14 cellular contexts compared by ENCODE assay signal in genomic region chr5:134892282-134892681, GRCh38. TPM values are rescaled to one million over a fixed set of nuclear protein-coding genes. Genes with fewer than 3 reads are reported as not detected.
DNase-seq lines count a peak whose midpoint lies in the region; ATAC-seq and TF ChIP-seq lines count a peak whose summit lies in the region.
"Had no signal": no experiment of that assay in that cellular context is flagged by ENCODE, and none has a peak within 500 bp of the region (broad histone marks: within the 10 kb centered on the region; RNA-seq: fewer than 3 reads in every experiment).

No MANE protein-coding gene starts in this region.

- no peak overlapping the region for H3K4me3 ChIP-seq in CD4-positive, CD25-positive, alpha-beta regulatory T cell (ENCODE audit: low read depth, low read length)
- 0 out of 2 replicates have a peak overlapping the region, but pooled peaks have one; percentile 47 for H3K4me3 ChIP-seq in SK-N-MC
- H3K4me3 ChIP-seq in heart left ventricle, result no peak overlapping the region
- H3K4me3 ChIP-seq: BLaER1 treated with 17β-estradiol and CSF1 and Interleukin-3, amounts not matched to agents 10 nM and 100 nM; HAP-1 had no signal

- TF ChIP-seq CTCF in heart left ventricle (IDR thresholded peaks at IDR 0.05), result no peak

- POLR2A ChIA-PET in activated CD4-positive, alpha-beta memory T cell treated with anti-CD3 and anti-CD28 coated beads for 36 hours (lab: Charles Lee), result interaction anchor here (0.7 to 1.1 kb wide), 2 partner anchors 12 to 13 kb away, joined by 4 to 5 read pairs; partner anchors contain the start of gene PCBD2
- POLR2A ChIA-PET in activated CD4-positive, alpha-beta memory T cell treated with anti-CD3 and anti-CD28 coated beads, Interleukin-2, amount 10 ng/mL, durations not matched to agents 7 days and 5 days (lab: Charles Lee), result interaction anchor here (0.8 kb wide), 1 partner anchor 13 kb away, joined by 3 read pairs; the partner anchor contains the start of gene PCBD2

- H3K4me1 Mint-ChIP-seq in activated CD4-positive, alpha-beta memory T cell treated with anti-CD3 and anti-CD28 coated beads for 36 hours (ENCODE audit: low read depth), result peaks cover 13% of the 10 kb centered on the region
- H3K4me1 Mint-ChIP-seq in activated CD4-positive, alpha-beta memory T cell treated with anti-CD3 and anti-CD28 coated beads, Interleukin-2, amount 10 ng/mL, durations not matched to agents 7 days and 5 days, result peaks cover 3% of the 10 kb centered on the region
- H3K4me1 Mint-ChIP-seq in CD4-positive, CD25-positive, alpha-beta regulatory T cell, result peaks cover 0 to 18% (median 10%) of the 10 kb centered on the region in 4 donors
- H3K4me1 Mint-ChIP-seq in memory B cell, result peaks cover 12% of the 10 kb centered on the region

- H3K36me3 ChIP-seq in CD4-positive, CD25-positive, alpha-beta regulatory T cell (ENCODE audit: control insufficient read depth, insufficient read depth, low read length), result peaks cover 62% of the 10 kb centered on the region
- H3K36me3 ChIP-seq in SK-N-MC (ENCODE audit: insufficient read depth, low read length), result peaks cover 7% of the 10 kb centered on the region
- H3K36me3 ChIP-seq in heart left ventricle, result peaks cover 0 to 83% (median 70%) of the 10 kb centered on the region in 9 donors

- intact Hi-C loops in activated CD4-positive, alpha-beta memory T cell treated with anti-CD3 and anti-CD28 coated beads for 36 hours (cut with micrococcal nuclease), result no loop called here
- intact Hi-C loops in heart left ventricle (cut with DNase I), result no loop called here

- no peak for DNase-seq in activated CD4-positive, alpha-beta memory T cell treated with anti-CD3 and anti-CD28 coated beads for 36 hours
- no peak for DNase-seq in activated CD4-positive, alpha-beta memory T cell treated with anti-CD3 and anti-CD28 coated beads, Interleukin-2, amount 10 ng/mL, durations not matched to agents 7 days and 5 days
- no peak for DNase-seq in CD4-positive, CD25-positive, alpha-beta regulatory T cell
- DNase-seq in SK-N-MC (ENCODE audit: low read depth, low spot score) (no peak), memory B cell (ENCODE audit: low spot score in 2 of 2) (no peak), heart left ventricle (no peak)
- DNase-seq: 8988T; AML-193; CD4-positive, alpha-beta T cell; DMS79; EL had no signal

- TF ChIP-seq POLR2A in heart left ventricle (IDR thresholded peaks at IDR 0.05), result no peak

- H3K4me3 Mint-ChIP-seq in activated CD4-positive, alpha-beta memory T cell treated with anti-CD3 and anti-CD28 coated beads for 36 hours, result no peak overlapping the region
- no peak overlapping the region for H3K4me3 Mint-ChIP-seq in activated CD4-positive, alpha-beta memory T cell treated with anti-CD3 and anti-CD28 coated beads, Interleukin-2, amount 10 ng/mL, durations not matched to agents 7 days and 5 days
- no peak overlapping the region for H3K4me3 Mint-ChIP-seq in CD4-positive, CD25-positive, alpha-beta regulatory T cell
- H3K4me3 Mint-ChIP-seq in memory B cell, result no peak overlapping the region
- H3K4me3 Mint-ChIP-seq: CD4-positive, alpha-beta T cell had no signal

- H3K27ac ChIP-seq in CD4-positive, CD25-positive, alpha-beta regulatory T cell (ENCODE audit: insufficient read depth, low read length, poor library complexity, severe bottlenecking), result no peak overlapping the region
- H3K27ac ChIP-seq in SK-N-MC, result peak overlapping the region; percentile 82
- no peak overlapping the region for H3K27ac ChIP-seq in heart left ventricle
- H3K27ac ChIP-seq: BLaER1 treated with 17β-estradiol and CSF1 and Interleukin-3, amounts not matched to agents 10 nM and 100 nM had no signal

- H3K27ac Mint-ChIP-seq in activated CD4-positive, alpha-beta memory T cell treated with anti-CD3 and anti-CD28 coated beads for 36 hours, result peak overlapping the region; percentile 39
- H3K27ac Mint-ChIP-seq in activated CD4-positive, alpha-beta memory T cell treated with anti-CD3 and anti-CD28 coated beads, Interleukin-2, amount 10 ng/mL, durations not matched to agents 7 days and 5 days, result no peak overlapping the region
- H3K27ac Mint-ChIP-seq in CD4-positive, CD25-positive, alpha-beta regulatory T cell, result peak overlapping the region in 2 of 3 donors; percentile 21 to 52
- peak overlapping the region; percentile 35 for H3K27ac Mint-ChIP-seq in memory B cell
- H3K27ac Mint-ChIP-seq: CD4-positive, alpha-beta T cell had no signal

- no peaks in the 10 kb centered on the region for H3K27me3 ChIP-seq in CD4-positive, CD25-positive, alpha-beta regulatory T cell (ENCODE audit: control insufficient read depth, insufficient read depth, low read length)
- H3K27me3 ChIP-seq in heart left ventricle, result no peaks in the 10 kb centered on the region
- H3K27me3 ChIP-seq: BLaER1 treated with 17β-estradiol and CSF1 and Interleukin-3, amounts not matched to agents 10 nM and 100 nM had no signal

- H3K9me3 Mint-ChIP-seq in activated CD4-positive, alpha-beta memory T cell treated with anti-CD3 and anti-CD28 coated beads for 36 hours, result no peaks in the 10 kb centered on the region
- H3K9me3 Mint-ChIP-seq in activated CD4-positive, alpha-beta memory T cell treated with anti-CD3 and anti-CD28 coated beads, Interleukin-2, amount 10 ng/mL, durations not matched to agents 7 days and 5 days, result no peaks in the 10 kb centered on the region
- no peaks in the 10 kb centered on the region for H3K9me3 Mint-ChIP-seq in CD4-positive, CD25-positive, alpha-beta regulatory T cell
- H3K9me3 Mint-ChIP-seq in memory B cell, result no peaks in the 10 kb centered on the region
- H3K9me3 Mint-ChIP-seq: CD4-positive, alpha-beta T cell had no signal

- 89 to 97% (median 94%) methylated on average over 3 of the region's 3 CpGs for WGBS in heart left ventricle, 4 donors

- H3K4me1 ChIP-seq in CD4-positive, CD25-positive, alpha-beta regulatory T cell (ENCODE audit: control insufficient read depth, insufficient read depth, low read length, poor library complexity, severe bottlenecking), result no peaks in the 10 kb centered on the region
- no peaks in the 10 kb centered on the region for H3K4me1 ChIP-seq in heart left ventricle
- H3K4me1 ChIP-seq: BLaER1 treated with 17β-estradiol and CSF1 and Interleukin-3, amounts not matched to agents 10 nM and 100 nM; HAP-1 had no signal

- H3K9ac ChIP-seq in SK-N-MC (ENCODE audit: insufficient read length), result no peak overlapping the region
- H3K9ac ChIP-seq: BLaER1 treated with 17β-estradiol and CSF1 and Interleukin-3, amounts not matched to agents 10 nM and 100 nM had no signal

- H3K27me3 Mint-ChIP-seq in activated CD4-positive, alpha-beta memory T cell treated with anti-CD3 and anti-CD28 coated beads for 36 hours, result no peaks in the 10 kb centered on the region
- no peaks in the 10 kb centered on the region for H3K27me3 Mint-ChIP-seq in activated CD4-positive, alpha-beta memory T cell treated with anti-CD3 and anti-CD28 coated beads, Interleukin-2, amount 10 ng/mL, durations not matched to agents 7 days and 5 days
- H3K27me3 Mint-ChIP-seq in CD4-positive, CD25-positive, alpha-beta regulatory T cell, result no peaks in the 10 kb centered on the region
- H3K27me3 Mint-ChIP-seq in memory B cell, result no peaks in the 10 kb centered on the region
- H3K27me3 Mint-ChIP-seq: CD4-positive, alpha-beta T cell had no signal

- CTCF ChIA-PET in activated CD4-positive, alpha-beta memory T cell treated with anti-CD3 and anti-CD28 coated beads for 36 hours (lab: Charles Lee), result interaction anchor here (0.6 to 1.2 kb wide), 3 partner anchors 12 to 55 kb away, joined by 3 to 7 read pairs (median 3); partner anchors contain the start of gene PCBD2
- CTCF ChIA-PET in activated CD4-positive, alpha-beta memory T cell treated with anti-CD3 and anti-CD28 coated beads, Interleukin-2, amount 10 ng/mL, durations not matched to agents 7 days and 5 days (lab: Charles Lee), result interaction anchor here (1.3 kb wide), 1 partner anchor 12 kb away, joined by 4 read pairs; no protein-coding TSS in a partner anchor

- no peaks in the 10 kb centered on the region for H3K9me3 ChIP-seq in CD4-positive, CD25-positive, alpha-beta regulatory T cell (ENCODE audit: control insufficient read depth in 2 of 2, low read length in 2 of 2)
- H3K9me3 ChIP-seq in SK-N-MC (ENCODE audit: low read depth, low read length) (no peaks in the 10 kb centered on the region), heart left ventricle (peaks cover 0 to 3% (median 0%) of the 10 kb centered on the region in 12 donors)
- H3K9me3 ChIP-seq: HAP-1 had no signal

- peaks cover 14% of the 10 kb centered on the region for H3K36me3 Mint-ChIP-seq in activated CD4-positive, alpha-beta memory T cell treated with anti-CD3 and anti-CD28 coated beads for 36 hours
- H3K36me3 Mint-ChIP-seq in activated CD4-positive, alpha-beta memory T cell treated with anti-CD3 and anti-CD28 coated beads, Interleukin-2, amount 10 ng/mL, durations not matched to agents 7 days and 5 days (ENCODE audit: low read depth), result peaks cover 56% of the 10 kb centered on the region
- peaks cover 41% of the 10 kb centered on the region for H3K36me3 Mint-ChIP-seq in CD4-positive, CD25-positive, alpha-beta regulatory T cell
- peaks cover 39% of the 10 kb centered on the region for H3K36me3 Mint-ChIP-seq in memory B cell

- ATAC-seq in CD4-positive, CD25-positive, alpha-beta regulatory T cell (ENCODE audit: low read depth in 2 of 2), result no peak
- ATAC-seq in memory B cell (ENCODE audit: low read depth), result no peak
- no peak for ATAC-seq in heart left ventricle
- ATAC-seq in HG03045 (IDR thresholded peaks at IDR 0.05; ENCODE audit: unreplicated experiment), result no peak

RNA-seq across cellular contexts. Expression of gene PCBD2, which starts 12.6 kb away (rescaled TPM):
- total RNA-seq in activated CD4-positive, alpha-beta memory T cell treated with anti-CD3 and anti-CD28 coated beads for 36 hours, result 10 to 100 TPM in 1 of 2 experiments, 1 to 10 TPM in 1; 9.8 to 13.2 TPM
- total RNA-seq in activated CD4-positive, alpha-beta memory T cell treated with anti-CD3 and anti-CD28 coated beads, Interleukin-2, amount 10 ng/mL, durations not matched to agents 7 days and 5 days, result 10 to 100 TPM; 13.6 to 14.7 TPM
- total RNA-seq in CD4-positive, CD25-positive, alpha-beta regulatory T cell, result 10.6 TPM
- 10 to 100 TPM; 10.3 to 12.5 (median 11.5) TPM for polyA plus RNA-seq in CD4-positive, CD25-positive, alpha-beta regulatory T cell
- 10 to 100 TPM; 14.0 to 31.6 (median 21.2) TPM for total RNA-seq in heart left ventricle
- polyA plus RNA-seq in heart left ventricle, result 10 to 100 TPM in 1 of 2 donors, 1 to 10 TPM in 1; 9.1 to 10.4 TPM

RNA-seq across cellular contexts. Expression of gene TXNDC15, which starts 18.1 kb away (rescaled TPM):
- 10 to 100 TPM; 29.6 to 30.9 TPM for total RNA-seq in activated CD4-positive, alpha-beta memory T cell treated with anti-CD3 and anti-CD28 coated beads for 36 hours
- total RNA-seq in activated CD4-positive, alpha-beta memory T cell treated with anti-CD3 and anti-CD28 coated beads, Interleukin-2, amount 10 ng/mL, durations not matched to agents 7 days and 5 days, result 10 to 100 TPM; 51.0 to 56.9 TPM
- 33.9 TPM for total RNA-seq in CD4-positive, CD25-positive, alpha-beta regulatory T cell
- polyA plus RNA-seq in CD4-positive, CD25-positive, alpha-beta regulatory T cell, result 10 to 100 TPM; 15.4 to 23.1 (median 17.2) TPM
- 10 to 100 TPM; 38.4 to 59.7 (median 55.6) TPM for total RNA-seq in heart left ventricle
- 100 to 1,000 TPM in 1 of 2 donors, 10 to 100 TPM in 1; 46.3 to 129 TPM for polyA plus RNA-seq in heart left ventricle

RNA-seq across cellular contexts. Expression of gene C5orf24, which starts 46.5 kb away (rescaled TPM):
- total RNA-seq in activated CD4-positive, alpha-beta memory T cell treated with anti-CD3 and anti-CD28 coated beads for 36 hours, result 10 to 100 TPM; 21.9 to 25.2 TPM
- total RNA-seq in activated CD4-positive, alpha-beta memory T cell treated with anti-CD3 and anti-CD28 coated beads, Interleukin-2, amount 10 ng/mL, durations not matched to agents 7 days and 5 days, result 10 to 100 TPM; 32.3 to 32.5 TPM
- 31.4 TPM for total RNA-seq in CD4-positive, CD25-positive, alpha-beta regulatory T cell
- polyA plus RNA-seq in CD4-positive, CD25-positive, alpha-beta regulatory T cell, result 1 to 10 TPM; 6.5 to 7.4 (median 6.9) TPM
- total RNA-seq in heart left ventricle, result 10 to 100 TPM; 23.4 to 32.9 (median 27.0) TPM
- polyA plus RNA-seq in heart left ventricle, result 10 to 100 TPM; 10.9 to 33.4 TPM
